22 cellular contexts compared by ENCODE assay signal in the genomic region with DNA sequence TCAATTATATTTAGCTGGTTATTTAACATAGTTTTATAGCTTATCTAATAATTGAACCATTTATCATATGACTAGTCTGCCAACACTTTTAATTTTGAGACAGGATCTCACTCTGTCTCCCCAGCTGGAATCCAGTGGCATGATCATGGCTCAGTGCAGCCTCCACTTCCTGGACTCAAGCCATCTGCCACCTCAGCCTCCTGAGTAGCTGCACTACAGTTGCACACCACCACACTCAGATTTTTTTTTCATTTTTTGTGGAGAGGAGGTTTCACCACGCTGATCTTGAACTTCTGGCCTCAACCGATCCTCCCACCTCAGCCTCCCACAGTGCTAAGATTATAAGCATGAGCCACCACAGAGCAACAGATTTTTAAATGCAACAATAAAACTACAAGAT.
"Had no signal": no experiment of that assay in that cellular context is flagged by ENCODE, and none has a peak within 500 bp of the region (broad histone marks: within the 10 kb centered on the region; RNA-seq: fewer than 3 reads in every experiment).

No MANE protein-coding gene starts in this region.

- FAIRE-seq: endothelial cell of umbilical vein, keratinocyte had no signal

- DNase-seq: activated B cell treated with CpG ODN at 0.5 μM for 24 hours; activated CD8-positive, alpha-beta memory T cell treated with anti-CD3 and anti-CD28 coated beads, Interleukin-2, amount 10 ng/mL, durations not matched to agents 7 days and 5 days; activated CD8-positive, alpha-beta T cell treated with anti-CD3 and anti-CD28 coated beads, Interleukin-2, amount 10 ng/mL, durations not matched to agents 7 days and 5 days; activated naive CD4-positive, alpha-beta T cell; activated T-cell treated with anti-CD3 and anti-CD28 coated beads, Interleukin-2, amount 50 U/mL, for 72 hours; central memory CD4-positive, alpha-beta T cell; head of caudate nucleus; hippocampal formation; left colon; mammary epithelial cell; retina; stimulated activated CD4-positive, alpha-beta T cell treated with anti-CD3 and anti-CD28 coated beads, Interleukin-12 subunit alpha, Interleukin-12 subunit beta, amount 100 ng/mL, for 4 hours; stimulated activated CD4-positive, alpha-beta T cell treated with anti-CD3 and anti-CD28 coated beads, Interleukin-4, amount 100 ng/mL, for 1 hour; stimulated activated naive CD8-positive, alpha-beta T cell treated with anti-CD3 and anti-CD28 coated beads, Interleukin-15, Interleukin-2, amounts not matched to agents 100 U/mL and 50 U/mL, for 24 hours; testis; transverse colon had no signal

- H3K36me3 Mint-ChIP-seq: activated CD8-positive, alpha-beta memory T cell treated with anti-CD3 and anti-CD28 coated beads, Interleukin-2, amount 10 ng/mL, durations not matched to agents 7 days and 5 days; activated naive CD4-positive, alpha-beta T cell treated with anti-CD3 and anti-CD28 coated beads, Interleukin-2, amount 50 U/mL, for 72 hours had no signal

- H3K27me3 Mint-ChIP-seq: activated B cell treated with CpG ODN at 0.5 μM for 24 hours; activated CD8-positive, alpha-beta memory T cell treated with anti-CD3 and anti-CD28 coated beads, Interleukin-2, amount 10 ng/mL, durations not matched to agents 7 days and 5 days had no signal

- ATAC-seq: activated CD8-positive, alpha-beta memory T cell treated with anti-CD3 and anti-CD28 coated beads, Interleukin-2, amount 10 ng/mL, durations not matched to agents 7 days and 5 days; activated CD8-positive, alpha-beta T cell treated with anti-CD3 and anti-CD28 coated beads, Interleukin-2, amount 10 ng/mL, durations not matched to agents 7 days and 5 days; activated naive CD4-positive, alpha-beta T cell treated with anti-CD3 and anti-CD28 coated beads, Interleukin-2, amount 50 U/mL, for 72 hours; activated T-cell treated with anti-CD3 and anti-CD28 coated beads, Interleukin-2, amount 50 U/mL, for 72 hours; gastroesophageal sphincter; left colon; sciatic nerve; stimulated activated naive CD8-positive, alpha-beta T cell treated with anti-CD3 and anti-CD28 coated beads, Interleukin-15, Interleukin-2, amounts not matched to agents 100 U/mL and 50 U/mL, for 24 hours had no signal

- H3K4me1 Mint-ChIP-seq: activated B cell treated with CpG ODN at 0.5 μM for 24 hours; activated CD8-positive, alpha-beta memory T cell treated with anti-CD3 and anti-CD28 coated beads, Interleukin-2, amount 10 ng/mL, durations not matched to agents 7 days and 5 days; nephron had no signal

- H3K4me3 Mint-ChIP-seq: activated B cell treated with CpG ODN at 0.5 μM for 24 hours; activated CD8-positive, alpha-beta memory T cell treated with anti-CD3 and anti-CD28 coated beads, Interleukin-2, amount 10 ng/mL, durations not matched to agents 7 days and 5 days; activated CD8-positive, alpha-beta T cell treated with anti-CD3 and anti-CD28 coated beads, Interleukin-2, amount 10 ng/mL, durations not matched to agents 7 days and 5 days; activated T-cell treated with anti-CD3 and anti-CD28 coated beads, Interleukin-2, amount 50 U/mL, for 72 hours; nephron had no signal

- H3K27ac Mint-ChIP-seq: activated B cell treated with CpG ODN at 0.5 μM for 24 hours; activated CD8-positive, alpha-beta memory T cell treated with anti-CD3 and anti-CD28 coated beads, Interleukin-2, amount 10 ng/mL, durations not matched to agents 7 days and 5 days; activated CD8-positive, alpha-beta T cell treated with anti-CD3 and anti-CD28 coated beads, Interleukin-2, amount 10 ng/mL, durations not matched to agents 7 days and 5 days; activated naive CD4-positive, alpha-beta T cell treated with anti-CD3 and anti-CD28 coated beads, Interleukin-2, amount 50 U/mL, for 72 hours; activated T-cell treated with anti-CD3 and anti-CD28 coated beads, Interleukin-2, amount 50 U/mL, for 72 hours; nephron had no signal

- H3K9me3 Mint-ChIP-seq: activated B cell treated with CpG ODN at 0.5 μM for 24 hours, nephron had no signal
